In genomic region chr9:6827370-6827949, GRCh38 we compare ENCODE assay signal across 8 cellular contexts.
DNase-seq lines count a peak whose midpoint lies in the region; FAIRE-seq and TF ChIP-seq lines count a peak whose summit lies in the region.

No MANE protein-coding gene starts in this region.

- DNase-seq in NCI-H82 (lab: John Stamatoyannopoulos, UW), result peak; percentile 68
- no peak for DNase-seq in NCI-H82 treated with DMSO at 0.1 percent for 48 hours (lab: John Stamatoyannopoulos, UW; ENCODE audit: unreplicated experiment)
- peak; percentile 30 for DNase-seq in H54 (ENCODE audit: insufficient read length, low spot score)
- peak; percentile 54 for DNase-seq in NCI-H345 (lab: John Stamatoyannopoulos, UW)
- DNase-seq in activated T-helper 1 cell treated with anti-CD3 and anti-CD28 coated beads, Interleukin-12 subunit alpha, Interleukin-12 subunit beta, Interleukin-2, Interleukin-4 antibody, amounts not matched to agents 30 ng/mL and 10 ng/mL and 1 ng/mL, durations not matched to agents 14 hours and 24 hours and 36 hours (ENCODE audit: low spot score), result peak; percentile 27
- DNase-seq in hepatic stellate cell (ENCODE audit: low spot score), result peak; percentile 39
- DNase-seq in stimulated activated CD4-positive, alpha-beta T cell treated with anti-CD3 and anti-CD28 coated beads, TNF-alpha, amount 100 ng/mL, for 48 hours (ENCODE audit: low read depth in 3 of 3), result peak in 2 of 3 donors; percentile 6 to 11
- no peak for DNase-seq in T-helper 9 cell

- H3K27me3 Mint-ChIP-seq in activated T-helper 1 cell treated with anti-CD3 and anti-CD28 coated beads, Interleukin-12 subunit alpha, Interleukin-12 subunit beta, Interleukin-2, Interleukin-4 antibody, amounts not matched to agents 30 ng/mL and 10 ng/mL and 1 ng/mL, durations not matched to agents 14 hours and 24 hours and 36 hours (ENCODE audit: insufficient read depth), result no peaks in the 10 kb centered on the region

- H3K9me3 Mint-ChIP-seq in activated T-helper 1 cell treated with anti-CD3 and anti-CD28 coated beads, Interleukin-12 subunit alpha, Interleukin-12 subunit beta, Interleukin-2, Interleukin-4 antibody, amounts not matched to agents 30 ng/mL and 10 ng/mL and 1 ng/mL, durations not matched to agents 14 hours and 24 hours and 36 hours, result no peaks in the 10 kb centered on the region

- FAIRE-seq in H54 (lab: Jason Lieb, UNC), result peak; percentile 84

- H3K4me3 Mint-ChIP-seq in activated T-helper 1 cell treated with anti-CD3 and anti-CD28 coated beads, Interleukin-12 subunit alpha, Interleukin-12 subunit beta, Interleukin-2, Interleukin-4 antibody, amounts not matched to agents 30 ng/mL and 10 ng/mL and 1 ng/mL, durations not matched to agents 14 hours and 24 hours and 36 hours, result no peak overlapping the region

- peaks cover 22% of the 10 kb centered on the region for H3K36me3 Mint-ChIP-seq in activated T-helper 1 cell treated with anti-CD3 and anti-CD28 coated beads, Interleukin-12 subunit alpha, Interleukin-12 subunit beta, Interleukin-2, Interleukin-4 antibody, amounts not matched to agents 30 ng/mL and 10 ng/mL and 1 ng/mL, durations not matched to agents 14 hours and 24 hours and 36 hours (ENCODE audit: low read depth)

- intact Hi-C loops in activated T-helper 1 cell treated with anti-CD3 and anti-CD28 coated beads, Interleukin-12 subunit alpha, Interleukin-12 subunit beta, Interleukin-2, Interleukin-4 antibody, amounts not matched to agents 30 ng/mL and 10 ng/mL and 1 ng/mL, durations not matched to agents 14 hours and 24 hours and 36 hours (cut with micrococcal nuclease), result loop anchor here (1.0 kb wide), 4 partner anchors 67 to 707 kb away; no protein-coding TSS in a partner anchor

- no peak for TF ChIP-seq POLR2A in H54 (IDR thresholded peaks at IDR 0.05; ENCODE audit: low read depth, low read length)

- H3K27ac Mint-ChIP-seq in activated T-helper 1 cell treated with anti-CD3 and anti-CD28 coated beads, Interleukin-12 subunit alpha, Interleukin-12 subunit beta, Interleukin-2, Interleukin-4 antibody, amounts not matched to agents 30 ng/mL and 10 ng/mL and 1 ng/mL, durations not matched to agents 14 hours and 24 hours and 36 hours, result peak overlapping the region; percentile 57

- H3K4me1 Mint-ChIP-seq in activated T-helper 1 cell treated with anti-CD3 and anti-CD28 coated beads, Interleukin-12 subunit alpha, Interleukin-12 subunit beta, Interleukin-2, Interleukin-4 antibody, amounts not matched to agents 30 ng/mL and 10 ng/mL and 1 ng/mL, durations not matched to agents 14 hours and 24 hours and 36 hours (ENCODE audit: low read depth), result peaks cover 10% of the 10 kb centered on the region

Comparison
In these comparisons a context has a peak if more than half of its experiments do, and no peak if none do; other contexts are left out.
1. DNase-seq: peak in NCI-H82 (single experiment), H54 (single experiment), NCI-H345 (single experiment), activated T-helper 1 cell treated with anti-CD3 and anti-CD28 coated beads, Interleukin-12 subunit alpha, Interleukin-12 subunit beta, Interleukin-2, Interleukin-4 antibody, amounts not matched to agents 30 ng/mL and 10 ng/mL and 1 ng/mL, durations not matched to agents 14 hours and 24 hours and 36 hours (single experiment), hepatic stellate cell (single experiment) and stimulated activated CD4-positive, alpha-beta T cell treated with anti-CD3 and anti-CD28 coated beads, TNF-alpha, amount 100 ng/mL, for 48 hours (2 of 3); none in NCI-H82 treated with DMSO at 0.1 percent for 48 hours (single experiment) and T-helper 9 cell (single experiment).